ENCODE assay signal across 12 cellular contexts in genomic region chr7:25964483-25964961, GRCh38.
DNase-seq lines count a peak whose midpoint lies in the region; ATAC-seq and TF ChIP-seq lines count a peak whose summit lies in the region.
"Had no signal": no experiment of that assay in that cellular context is flagged by ENCODE, and none has a peak within 500 bp of the region (broad histone marks: within the 10 kb centered on the region; RNA-seq: fewer than 3 reads in every experiment).

No MANE protein-coding gene starts in this region.

- H3K4me1 ChIP-seq in right lobe of liver: peaks cover 0 to 23% (median 11%) of the 10 kb centered on the region in 4 donors

- no peaks in the 10 kb centered on the region for H3K9me3 ChIP-seq in right lobe of liver

- peak in 1 of 3 donors; percentile 61 for DNase-seq in right lobe of liver
- no peak for DNase-seq in SIG-M5 (lab: John Stamatoyannopoulos, UW)
- DNase-seq in erythroblast (lab: John Stamatoyannopoulos, UW): no peak
- no peak for DNase-seq in activated CD4-positive, alpha-beta T cell treated with anti-CD3 and anti-CD28 coated beads for 1 hour
- no peak for DNase-seq in effector CD4-positive, alpha-beta T cell
- DNase-seq: activated T-cell treated with anti-CD3 and anti-CD28 coated beads, Interleukin-2, amount 50 U/mL, for 72 hours; caudate nucleus; HFFc6; NCI-H1436 had no signal

- intact Hi-C loops in right lobe of liver (cut with DNase I): no loop called here

- H3K4me3 ChIP-seq in right lobe of liver: no peak overlapping the region

- no peaks in the 10 kb centered on the region for H3K27me3 ChIP-seq in right lobe of liver

- no peaks in the 10 kb centered on the region for H3K36me3 ChIP-seq in right lobe of liver

- peak overlapping the region in 2 of 3 donors; percentile 47 to 69 for H3K27ac ChIP-seq in right lobe of liver

- TF ChIP-seq CTCF in right lobe of liver (IDR thresholded peaks at IDR 0.05): no peak

- WGBS in right lobe of liver (ENCODE audit: insufficient coverage, low coverage, low lambda C conversion rate, missing lambda C conversion rate): 29% methylated on average over 6 of the region's 6 CpGs

- peak; percentile 32 for ATAC-seq in GM18861 (IDR thresholded peaks at IDR 0.05; ENCODE audit: unreplicated experiment)
- ATAC-seq in GM21576 (IDR thresholded peaks at IDR 0.05; ENCODE audit: unreplicated experiment): peak; percentile 29
- ATAC-seq in HG03342 (IDR thresholded peaks at IDR 0.05; ENCODE audit: unreplicated experiment): peak; percentile 34
- ATAC-seq in right lobe of liver: peak; percentile 64 to 73 (median 68)
- ATAC-seq: activated T-cell treated with anti-CD3 and anti-CD28 coated beads, Interleukin-2, amount 50 U/mL, for 72 hours had no signal

- TF ChIP-seq POLR2A in right lobe of liver (IDR thresholded peaks at IDR 0.05) (no peak), erythroblast (IDR thresholded peaks at IDR 0.05; ENCODE audit: low read length) (no peak)
